Comparison of ENCODE assay signal across 16 cellular contexts in the genomic region with DNA sequence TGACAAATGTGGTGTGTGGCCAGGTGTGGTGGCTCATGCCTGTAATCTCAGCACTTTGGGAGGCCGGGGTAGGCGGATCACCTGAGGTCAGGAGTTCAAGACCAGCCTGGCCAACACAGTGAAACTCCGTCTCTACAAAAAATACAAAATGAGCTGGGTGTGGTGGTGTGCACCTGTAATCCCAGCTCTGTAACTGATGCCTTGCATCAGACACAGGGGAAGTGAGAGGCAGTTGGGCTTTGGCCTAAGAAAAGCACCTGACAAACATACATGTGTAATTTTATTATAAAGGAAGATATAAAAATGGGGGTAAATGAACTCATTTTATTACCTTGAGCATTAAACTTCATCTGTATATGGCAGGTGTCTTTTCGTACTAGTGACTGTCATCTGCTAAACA.
DNase-seq lines count a peak whose midpoint lies in the region; ATAC-seq and TF ChIP-seq lines count a peak whose summit lies in the region.
"Had no signal": no experiment of that assay in that cellular context is flagged by ENCODE, and none has a peak within 500 bp of the region (broad histone marks: within the 10 kb centered on the region; RNA-seq: fewer than 3 reads in every experiment).

No MANE protein-coding gene starts in this region.

- no peaks in the 10 kb centered on the region for H3K36me3 Mint-ChIP-seq in H9 (ENCODE audit: insufficient read depth in 1 of 3, low read depth in 3 of 3)
- no peaks in the 10 kb centered on the region for H3K36me3 Mint-ChIP-seq in type B pancreatic cell
- no peaks in the 10 kb centered on the region for H3K36me3 Mint-ChIP-seq in activated CD8-positive, alpha-beta T cell treated with anti-CD3 and anti-CD28 coated beads, Interleukin-2, amount 10 ng/mL, durations not matched to agents 7 days and 5 days (ENCODE audit: low read depth)
- H3K36me3 Mint-ChIP-seq: CD8-positive, alpha-beta T cell had no signal

- no peaks in the 10 kb centered on the region for H3K4me1 ChIP-seq in H9 (ENCODE audit: insufficient read depth, low read length)
- no peaks in the 10 kb centered on the region for H3K4me1 ChIP-seq in endocrine pancreas (ENCODE audit: control insufficient read depth, insufficient read depth, low read length)
- H3K4me1 ChIP-seq: BLaER1 had no signal

- no peak overlapping the region for H3K9ac ChIP-seq in H9 (ENCODE audit: extremely low read depth, insufficient read length, low read length)
- peak overlapping the region; percentile 26 for H3K9ac ChIP-seq in endocrine pancreas (ENCODE audit: control insufficient read depth, insufficient read depth, low read length)
- H3K9ac ChIP-seq: BLaER1, GM23248 had no signal

- no peak overlapping the region for H4K8ac ChIP-seq in H9 (replicated peaks; ENCODE audit: insufficient read length, low read depth, low read length)

- DNase-seq in H9 (no peak), left colon (no peak), type B pancreatic cell (ENCODE audit: extremely low spot score, unreplicated experiment) (no peak), GM03348 (ENCODE audit: low spot score) (no peak)
- no peak for DNase-seq in activated CD8-positive, alpha-beta T cell treated with anti-CD3 and anti-CD28 coated beads, Interleukin-2, amount 10 ng/mL, durations not matched to agents 7 days and 5 days
- DNase-seq: 8988T; CD8-positive, alpha-beta T cell; DMS 273 treated with DMSO at 0.1 percent for 48 hours; DMS53; DND-41; EL; GM23248; HCEC 1CT had no signal

- H4K5ac ChIP-seq in H9 (ENCODE audit: insufficient read length, low read depth, low read length): no peak overlapping the region

- no peak overlapping the region for H2BK12ac ChIP-seq in H9 (ENCODE audit: insufficient read length, low read depth, low read length)

- H3K27me3 Mint-ChIP-seq in H9 (ENCODE audit: low read depth) (no peaks in the 10 kb centered on the region; the same call in 1 of the 2 replicates), type B pancreatic cell (peaks cover under 1% of the 10 kb centered on the region)
- H3K27me3 Mint-ChIP-seq in activated CD8-positive, alpha-beta T cell treated with anti-CD3 and anti-CD28 coated beads, Interleukin-2, amount 10 ng/mL, durations not matched to agents 7 days and 5 days (ENCODE audit: low read depth): peaks cover 8% of the 10 kb centered on the region

- H3T11ph ChIP-seq in H9 (ENCODE audit: low read length): no peak overlapping the region

- no peak overlapping the region for H4K91ac ChIP-seq in H9 (ENCODE audit: insufficient read length, low read depth, low read length)

- H3K4me2 ChIP-seq in H9 (ENCODE audit: insufficient read depth, insufficient read length, low read length): no peak overlapping the region
- H3K4me2 ChIP-seq: BLaER1 had no signal

- H3K4me3 ChIP-seq in endocrine pancreas (ENCODE audit: control insufficient read depth, insufficient read depth, low read length): no peak overlapping the region
- H3K4me3 ChIP-seq: BLaER1, GM23248 had no signal

- H3K18ac ChIP-seq in H9 (ENCODE audit: insufficient read length, low read depth, low read length): peak overlapping the region; percentile 34

- no peak overlapping the region for H3K4me3 Mint-ChIP-seq in H9
- H3K4me3 Mint-ChIP-seq in type B pancreatic cell: peak overlapping the region; percentile 37
- no peak overlapping the region for H3K4me3 Mint-ChIP-seq in activated CD8-positive, alpha-beta T cell treated with anti-CD3 and anti-CD28 coated beads, Interleukin-2, amount 10 ng/mL, durations not matched to agents 7 days and 5 days
- H3K4me3 Mint-ChIP-seq: CD8-positive, alpha-beta T cell had no signal

- H3K4ac ChIP-seq in H9 (ENCODE audit: low read depth, low read length): no peak overlapping the region

- H3K79me2 ChIP-seq in H9 (ENCODE audit: insufficient read depth, low read length): no peaks in the 10 kb centered on the region

- POLR2A ChIA-PET in activated CD8-positive, alpha-beta T cell treated with anti-CD3 and anti-CD28 coated beads, Interleukin-2, amount 10 ng/mL, durations not matched to agents 7 days and 5 days (lab: Charles Lee): no interaction called here

- no peak overlapping the region for H2BK120ac ChIP-seq in H9 (ENCODE audit: low read depth, low read length, poor library complexity, severe bottlenecking)

- no peak overlapping the region for H3K23ac ChIP-seq in H9 (ENCODE audit: insufficient read length, low read depth, low read length)

- no peak overlapping the region for H2AFZ ChIP-seq in H9 (ENCODE audit: low read length)
- H2AFZ ChIP-seq: GM23248 had no signal

- H3K27me3 ChIP-seq in H9 (ENCODE audit: insufficient read depth, low read length) (no peaks in the 10 kb centered on the region), endocrine pancreas (ENCODE audit: control insufficient read depth, insufficient read depth, low read length) (peaks cover 2% of the 10 kb centered on the region)
- H3K27me3 ChIP-seq: BLaER1 had no signal

- no peak overlapping the region for H3K27ac Mint-ChIP-seq in H9
- peak overlapping the region; percentile 95 for H3K27ac Mint-ChIP-seq in type B pancreatic cell
- no peak overlapping the region for H3K27ac Mint-ChIP-seq in activated CD8-positive, alpha-beta T cell treated with anti-CD3 and anti-CD28 coated beads, Interleukin-2, amount 10 ng/mL, durations not matched to agents 7 days and 5 days
- H3K27ac Mint-ChIP-seq: CD8-positive, alpha-beta T cell had no signal

- WGBS in H9 (ENCODE audit: extremely low coverage, insufficient read length, low lambda C conversion rate): no CpG with 5 or more reads among the region's 4 CpGs

- no peak overlapping the region for H2BK20ac ChIP-seq in H9 (ENCODE audit: low read depth, low read length, poor library complexity, severe bottlenecking)

- no peaks in the 10 kb centered on the region for H4K20me1 ChIP-seq in H9 (ENCODE audit: control insufficient read depth, insufficient read depth, insufficient read length)
- H4K20me1 ChIP-seq: BLaER1 had no signal

- H2BK5ac ChIP-seq in H9 (ENCODE audit: insufficient read length, low read length): no peak overlapping the region

- H3K9me3 Mint-ChIP-seq in H9: no peaks in the 10 kb centered on the region
- no peaks in the 10 kb centered on the region for H3K9me3 Mint-ChIP-seq in type B pancreatic cell
- no peaks in the 10 kb centered on the region for H3K9me3 Mint-ChIP-seq in activated CD8-positive, alpha-beta T cell treated with anti-CD3 and anti-CD28 coated beads, Interleukin-2, amount 10 ng/mL, durations not matched to agents 7 days and 5 days (ENCODE audit: insufficient read depth)

- intact Hi-C loops in left colon (cut with DNase I, micrococcal nuclease): no loop called here

- H3K23me2 ChIP-seq in H9 (ENCODE audit: insufficient read length, low read depth, low read length, poor library complexity, severe bottlenecking): no peaks in the 10 kb centered on the region

- no peak for TF ChIP-seq CTCF in H9 (conservative IDR thresholded peaks at IDR 0.05)
- TF ChIP-seq CTCF in type B pancreatic cell (conservative IDR thresholded peaks at IDR 0.05): no peak

- no peak overlapping the region for H3K56ac ChIP-seq in H9 (ENCODE audit: insufficient read length, low read depth, low read length)

- no peak overlapping the region for H3K14ac ChIP-seq in H9 (ENCODE audit: insufficient read depth, low read length)

- H3K36me3 ChIP-seq in endocrine pancreas (ENCODE audit: control insufficient read depth, insufficient read depth, low read length): no peaks in the 10 kb centered on the region
- H3K36me3 ChIP-seq: BLaER1 had no signal

- H3K9me3 ChIP-seq in H9 (ENCODE audit: control insufficient read depth, low read depth, low read length): no peaks in the 10 kb centered on the region
- H3K9me3 ChIP-seq in endocrine pancreas (ENCODE audit: control insufficient read depth, low read length): no peaks in the 10 kb centered on the region

- H3K79me1 ChIP-seq in H9 (ENCODE audit: insufficient read depth, low read depth, low read length, poor library complexity, severe bottlenecking): no peaks in the 10 kb centered on the region

- ATAC-seq in left colon (peak; percentile 55), HG02973 (IDR thresholded peaks at IDR 0.05; ENCODE audit: unreplicated experiment) (no peak)
- ATAC-seq in activated CD8-positive, alpha-beta T cell treated with anti-CD3 and anti-CD28 coated beads, Interleukin-2, amount 10 ng/mL, durations not matched to agents 7 days and 5 days: no peak
- ATAC-seq: CD8-positive, alpha-beta T cell had no signal

- H3K4me1 Mint-ChIP-seq in H9 (peaks cover 5 to 6% of the 10 kb centered on the region in 2 experiments; a peak in 3 of 4 replicates), type B pancreatic cell (ENCODE audit: unreplicated experiment) (peaks cover 15% of the 10 kb centered on the region)
- no peaks in the 10 kb centered on the region for H3K4me1 Mint-ChIP-seq in activated CD8-positive, alpha-beta T cell treated with anti-CD3 and anti-CD28 coated beads, Interleukin-2, amount 10 ng/mL, durations not matched to agents 7 days and 5 days (ENCODE audit: low read depth)

- CTCF ChIA-PET in activated CD8-positive, alpha-beta T cell treated with anti-CD3 and anti-CD28 coated beads, Interleukin-2, amount 10 ng/mL, durations not matched to agents 7 days and 5 days (lab: Charles Lee): no interaction called here

- H3K27ac ChIP-seq in H9 (ENCODE audit: insufficient read length, low read depth, low read length): no peak overlapping the region
- H3K27ac ChIP-seq: BLaER1 had no signal

- H2AK5ac ChIP-seq in H9 (ENCODE audit: insufficient read length, low read length): no peak overlapping the region

- H2BK15ac ChIP-seq in H9 (ENCODE audit: low read depth, low read length): no peak overlapping the region
